ENCODE assay signal across 8 cellular contexts in the genomic region with DNA sequence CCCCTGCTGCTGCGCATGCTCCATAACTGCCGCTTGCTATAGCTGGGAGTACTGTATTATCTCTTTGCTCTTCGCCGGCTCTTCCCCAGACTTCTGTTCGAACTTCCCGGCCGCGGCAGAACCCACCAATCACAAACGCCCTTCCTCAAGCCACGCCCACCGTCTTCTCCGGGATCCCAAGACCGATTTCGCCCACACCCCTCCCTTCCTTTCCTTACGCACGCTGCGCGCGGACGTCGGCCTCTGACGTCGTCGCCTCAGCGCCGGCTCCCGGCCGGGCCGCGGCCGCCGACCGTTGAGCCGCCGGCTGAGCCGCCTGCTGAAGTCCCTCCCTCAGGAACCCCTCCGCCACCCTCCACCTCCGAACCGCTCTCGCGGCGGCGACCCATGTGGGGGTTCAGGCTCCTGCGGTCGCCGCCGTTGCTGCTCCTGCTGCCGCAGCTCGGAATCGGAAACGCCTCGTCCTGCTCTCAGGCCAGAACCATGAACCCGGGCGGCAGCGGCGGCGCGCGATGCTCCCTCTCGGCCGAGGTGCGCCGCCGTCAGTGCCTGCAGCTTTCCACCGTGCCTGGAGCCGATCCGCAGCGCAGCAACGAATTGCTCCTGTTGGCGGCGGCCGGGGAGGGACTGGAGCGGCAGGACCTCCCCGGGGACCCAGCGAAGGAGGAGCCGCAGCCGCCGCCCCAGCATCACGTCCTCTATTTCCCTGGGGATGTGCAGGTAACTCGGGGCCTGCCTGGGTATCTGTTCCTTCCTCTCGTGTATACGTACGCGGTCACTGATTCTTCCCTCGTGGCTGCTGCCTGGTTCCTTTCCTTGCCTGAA.
DNase-seq lines count a peak whose midpoint lies in the region; ATAC-seq and FAIRE-seq lines count a peak whose summit lies in the region.

A gene with protein sequence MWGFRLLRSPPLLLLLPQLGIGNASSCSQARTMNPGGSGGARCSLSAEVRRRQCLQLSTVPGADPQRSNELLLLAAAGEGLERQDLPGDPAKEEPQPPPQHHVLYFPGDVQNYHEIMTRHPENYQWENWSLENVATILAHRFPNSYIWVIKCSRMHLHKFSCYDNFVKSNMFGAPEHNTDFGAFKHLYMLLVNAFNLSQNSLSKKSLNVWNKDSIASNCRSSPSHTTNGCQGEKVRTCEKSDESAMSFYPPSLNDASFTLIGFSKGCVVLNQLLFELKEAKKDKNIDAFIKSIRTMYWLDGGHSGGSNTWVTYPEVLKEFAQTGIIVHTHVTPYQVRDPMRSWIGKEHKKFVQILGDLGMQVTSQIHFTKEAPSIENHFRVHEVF (plus strand): TSS at position 242 of the 825 bp plus-strand sequence. CDS start 146 bp downstream, at position 388.

- peak; percentile 98 for FAIRE-seq in GM18507 (lab: Jason Lieb, UNC)

- ATAC-seq in HG02981 (IDR thresholded peaks at IDR 0.05; ENCODE audit: unreplicated experiment) = peak; percentile 84

- peak; percentile 84 for DNase-seq in GM18507 (ENCODE audit: extremely low spot score, insufficient read length, low read depth)
- peak; percentile 90 for DNase-seq in NCI-H2029 treated with DMSO at 0.1 percent for 48 hours (lab: John Stamatoyannopoulos, UW)
- DNase-seq in T1000 (lab: John Stamatoyannopoulos, UW) = peak; percentile 95
- peak; percentile 99 for DNase-seq in astrocyte of the hippocampus (ENCODE audit: low read depth, low spot score)
- DNase-seq in hippocampal formation (lab: John Stamatoyannopoulos, UW) = peak; percentile 94 to 98
- peak; percentile 99 for DNase-seq in retina
- DNase-seq in OCI-M2 (lab: John Stamatoyannopoulos, UW; ENCODE audit: unreplicated experiment) = no peak
